ENCODE assay signal across 30 cellular contexts in the genomic region with DNA sequence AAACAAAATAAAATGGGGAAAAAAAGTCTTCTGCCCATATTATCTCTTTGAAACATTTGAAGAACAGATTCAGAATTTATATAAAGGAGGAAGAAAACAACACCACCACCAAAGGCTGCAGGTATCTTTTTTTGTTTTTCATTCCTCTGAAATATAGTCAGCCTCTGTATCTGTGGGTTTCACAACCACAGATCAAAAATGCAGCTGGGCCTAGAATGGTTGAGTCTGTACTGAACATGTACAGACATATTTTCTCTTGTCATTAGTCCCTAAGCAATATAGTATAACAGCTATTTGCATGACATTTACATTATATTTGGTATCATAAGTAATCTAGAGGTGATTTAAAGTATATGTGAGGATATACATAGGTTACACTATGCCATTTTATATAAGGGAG.
DNase-seq lines count a peak whose midpoint lies in the region; ATAC-seq and TF ChIP-seq lines count a peak whose summit lies in the region.
"Had no signal": no experiment of that assay in that cellular context is flagged by ENCODE, and none has a peak within 500 bp of the region (broad histone marks: within the 10 kb centered on the region; RNA-seq: fewer than 3 reads in every experiment).

No MANE protein-coding gene starts in this region.

- H3K4me1 ChIP-seq in adipocyte (ENCODE audit: control insufficient read depth, insufficient read depth, low read length), result peaks cover 8% of the 10 kb centered on the region
- H3K4me1 ChIP-seq: transverse colon had no signal

- no peaks in the 10 kb centered on the region for H3K36me3 Mint-ChIP-seq in endothelial cell (ENCODE audit: low read depth, unreplicated experiment)
- H3K36me3 Mint-ChIP-seq: activated naive CD4-positive, alpha-beta T cell treated with anti-CD3 and anti-CD28 coated beads, Interleukin-2, amount 10 ng/mL, durations not matched to agents 7 days and 5 days; natural killer cell treated with Interleukin-12 subunit alpha and Interleukin-12 subunit beta and Interleukin-15 and Interleukin-18, amount 100 ng/mL, for 72 hours; stimulated activated effector memory CD8-positive, alpha-beta T cell treated with anti-CD3 and anti-CD28 coated beads, Interleukin-12 subunit alpha, Interleukin-12 subunit beta, amount 100 ng/mL, for 72 hours had no signal

- no peak overlapping the region for H3K9ac ChIP-seq in adipocyte (ENCODE audit: low read length)

- no peaks in the 10 kb centered on the region for H3K9me3 Mint-ChIP-seq in endothelial cell (ENCODE audit: unreplicated experiment)

- H3K27me3 ChIP-seq in adipocyte (replicated peaks; ENCODE audit: control insufficient read depth, insufficient read depth, low read length), result no peaks in the 10 kb centered on the region
- H3K27me3 ChIP-seq: esophagus squamous epithelium, heart right ventricle, MG63, transverse colon had no signal

- no peak overlapping the region for H3K4me3 Mint-ChIP-seq in endothelial cell (ENCODE audit: unreplicated experiment)
- H3K4me3 Mint-ChIP-seq: activated CD4-positive, alpha-beta T cell treated with anti-CD3 and anti-CD28 coated beads for 36 hours; activated naive CD4-positive, alpha-beta T cell treated with anti-CD3 and anti-CD28 coated beads, Interleukin-2, amount 10 ng/mL, durations not matched to agents 7 days and 5 days; activated T-helper 17 cell treated with anti-CD3 and anti-CD28 coated beads, Interleukin-2, amount 50 U/mL, for 72 hours; effector memory CD8-positive, alpha-beta T cell; natural killer cell treated with Interleukin-12 subunit alpha and Interleukin-12 subunit beta and Interleukin-15 and Interleukin-18, amount 100 ng/mL, for 72 hours; stimulated activated effector memory CD8-positive, alpha-beta T cell treated with anti-CD3 and anti-CD28 coated beads, Interleukin-12 subunit alpha, Interleukin-12 subunit beta, amount 100 ng/mL, for 72 hours had no signal

- no peak overlapping the region for H3K27ac Mint-ChIP-seq in endothelial cell (ENCODE audit: unreplicated experiment)
- H3K27ac Mint-ChIP-seq: activated CD4-positive, alpha-beta T cell treated with anti-CD3 and anti-CD28 coated beads for 36 hours; activated naive CD4-positive, alpha-beta T cell treated with anti-CD3 and anti-CD28 coated beads, Interleukin-2, amount 10 ng/mL, durations not matched to agents 7 days and 5 days; activated T-helper 17 cell treated with anti-CD3 and anti-CD28 coated beads, Interleukin-2, amount 50 U/mL, for 72 hours; effector memory CD8-positive, alpha-beta T cell; natural killer cell treated with Interleukin-12 subunit alpha and Interleukin-12 subunit beta and Interleukin-15 and Interleukin-18, amount 100 ng/mL, for 72 hours; stimulated activated effector memory CD8-positive, alpha-beta T cell treated with anti-CD3 and anti-CD28 coated beads, Interleukin-12 subunit alpha, Interleukin-12 subunit beta, amount 100 ng/mL, for 72 hours had no signal

- H3K4me3 ChIP-seq in adipocyte (ENCODE audit: low read length), result no peak overlapping the region
- H3K4me3 ChIP-seq: esophagus squamous epithelium, heart right ventricle, lung, MG63, transverse colon had no signal

- no peaks in the 10 kb centered on the region for H3K4me1 Mint-ChIP-seq in endothelial cell (ENCODE audit: unreplicated experiment)
- H3K4me1 Mint-ChIP-seq: activated CD4-positive, alpha-beta T cell treated with anti-CD3 and anti-CD28 coated beads for 36 hours; activated T-helper 17 cell treated with anti-CD3 and anti-CD28 coated beads, Interleukin-2, amount 50 U/mL, for 72 hours; stimulated activated effector memory CD8-positive, alpha-beta T cell treated with anti-CD3 and anti-CD28 coated beads, Interleukin-12 subunit alpha, Interleukin-12 subunit beta, amount 100 ng/mL, for 72 hours had no signal

- no peaks in the 10 kb centered on the region for H3K36me3 ChIP-seq in adipocyte (ENCODE audit: control insufficient read depth, insufficient read depth, low read length, severe bottlenecking)
- H3K36me3 ChIP-seq: esophagus squamous epithelium, heart right ventricle, MG63, transverse colon had no signal

- peaks cover 3% of the 10 kb centered on the region for H3K9me3 ChIP-seq in adipocyte (ENCODE audit: control insufficient read depth, low read length)
- H3K9me3 ChIP-seq: esophagus squamous epithelium, heart right ventricle, MG63, transverse colon had no signal

- TF ChIP-seq CTCF in endothelial cell (IDR thresholded peaks at IDR 0.05; ENCODE audit: unreplicated experiment), result no peak

- no peak for ATAC-seq in HG02884 (IDR thresholded peaks at IDR 0.05; ENCODE audit: unreplicated experiment)
- ATAC-seq: activated CD4-positive, alpha-beta T cell treated with anti-CD3 and anti-CD28 coated beads for 36 hours; activated T-helper 17 cell treated with anti-CD3 and anti-CD28 coated beads, Interleukin-2, amount 50 U/mL, for 72 hours; effector memory CD8-positive, alpha-beta T cell; heart right ventricle; left cardiac atrium; natural killer cell treated with Interleukin-12 subunit alpha and Interleukin-12 subunit beta and Interleukin-15 and Interleukin-18, amount 100 ng/mL, for 72 hours; Panc1; stimulated activated effector memory CD8-positive, alpha-beta T cell treated with anti-CD3 and anti-CD28 coated beads, Interleukin-12 subunit alpha, Interleukin-12 subunit beta, amount 100 ng/mL, for 72 hours had no signal

- no peaks in the 10 kb centered on the region for H3K27me3 Mint-ChIP-seq in endothelial cell (ENCODE audit: unreplicated experiment)
- H3K27me3 Mint-ChIP-seq: activated CD4-positive, alpha-beta T cell treated with anti-CD3 and anti-CD28 coated beads for 36 hours; activated T-helper 17 cell treated with anti-CD3 and anti-CD28 coated beads, Interleukin-2, amount 50 U/mL, for 72 hours; effector memory CD8-positive, alpha-beta T cell; natural killer cell treated with Interleukin-12 subunit alpha and Interleukin-12 subunit beta and Interleukin-15 and Interleukin-18, amount 100 ng/mL, for 72 hours had no signal

- H3K27ac ChIP-seq in epithelial cell of prostate, result peak overlapping the region; percentile 40
- H3K27ac ChIP-seq: 22Rv1, esophagus squamous epithelium, heart right ventricle, transverse colon had no signal

- DNase-seq in DMS 273 (lab: John Stamatoyannopoulos, UW; ENCODE audit: unreplicated experiment) (peak; percentile 14), DMS 273 treated with DMSO at 0.1 percent for 48 hours (lab: John Stamatoyannopoulos, UW) (no peak), adipocyte (ENCODE audit: low read depth) (peak; percentile 38), epithelial cell of prostate (ENCODE audit: low read depth, low spot score) (no peak), smooth muscle cell of the brain vasculature (ENCODE audit: low read depth, low spot score) (peak; percentile 13), middle frontal gyrus (ENCODE audit: extremely low spot score, low spot score) (no peak), endothelial cell (ENCODE audit: low spot score) (no peak)
- DNase-seq: activated CD4-positive, alpha-beta T cell treated with anti-CD3 and anti-CD28 coated beads for 36 hours; activated naive CD4-positive, alpha-beta T cell treated with anti-CD3 and anti-CD28 coated beads, Interleukin-2, amount 10 ng/mL, durations not matched to agents 7 days and 5 days; C1 segment of cervical spinal cord; caudate nucleus; cortex of kidney; DMS79; effector memory CD8-positive, alpha-beta T cell; esophagus squamous epithelium; GF-D8; heart right ventricle; KG1; left cardiac atrium; MG63; NCI-H2029; SHP77 treated with DMSO at 0.1 percent for 48 hours; transverse colon had no signal

Comparison
In these comparisons a context has a peak if more than half of its experiments do, and no peak if none do; other contexts are left out.
1. DNase-seq: peak in DMS 273 (single experiment), adipocyte (single experiment) and smooth muscle cell of the brain vasculature (single experiment); none in DMS 273 treated with DMSO at 0.1 percent for 48 hours (single experiment), epithelial cell of prostate (single experiment), middle frontal gyrus (single experiment) and endothelial cell (single experiment).